Comparison of ENCODE assay signal across 20 cellular contexts in genomic region chr12:76789335-76790050, GRCh38. TPM values are rescaled to one million over a fixed set of nuclear protein-coding genes. Genes with fewer than 3 reads are reported as not detected.
DNase-seq lines count a peak whose midpoint lies in the region; ATAC-seq and TF ChIP-seq lines count a peak whose summit lies in the region.
"Had no signal": no experiment of that assay in that cellular context is flagged by ENCODE, and none has a peak within 500 bp of the region (broad histone marks: within the 10 kb centered on the region; RNA-seq: fewer than 3 reads in every experiment).

No MANE protein-coding gene starts in this region.

- H3K27me3 Mint-ChIP-seq in CD4-positive, alpha-beta T cell: no peaks in the 10 kb centered on the region
- H3K27me3 Mint-ChIP-seq in GM23338 (ENCODE audit: insufficient read depth, low read depth, poor library complexity): no peaks in the 10 kb centered on the region
- no peaks in the 10 kb centered on the region for H3K27me3 Mint-ChIP-seq in activated T-helper 17 cell treated with anti-CD3 and anti-CD28 coated beads, Interleukin-2, amount 50 U/mL, for 72 hours
- H3K27me3 Mint-ChIP-seq in naive thymus-derived CD4-positive, alpha-beta T cell: no peaks in the 10 kb centered on the region

- no peak for ATAC-seq in CD4-positive, alpha-beta T cell (ENCODE audit: poor library complexity)
- ATAC-seq in GM23338: no peak
- peak; percentile 18 for ATAC-seq in activated T-helper 17 cell treated with anti-CD3 and anti-CD28 coated beads, Interleukin-2, amount 50 U/mL, for 72 hours (replicated peaks)
- ATAC-seq in naive thymus-derived CD4-positive, alpha-beta T cell: no peak

- H4K20me1 ChIP-seq in GM23338 (replicated peaks; ENCODE audit: insufficient read depth): no peaks in the 10 kb centered on the region; the same call in 1 of the 2 replicates

- CTCF ChIA-PET in CD4-positive, alpha-beta T cell (lab: Charles Lee): interaction anchor here (1.4 to 2.3 kb wide), 3 partner anchors 27 to 170 kb away, joined by 3 to 24 read pairs (median 6); no protein-coding TSS in a partner anchor
- CTCF ChIA-PET in naive thymus-derived CD4-positive, alpha-beta T cell (lab: Charles Lee): interaction anchor here (0.7 to 5.9 kb wide), 7 partner anchors 13 to 221 kb away, joined by 3 to 88 read pairs (median 3); no protein-coding TSS in a partner anchor

- H3K9me2 ChIP-seq in GM23338 (ENCODE audit: insufficient read depth): no peaks in the 10 kb centered on the region

- no peaks in the 10 kb centered on the region for H3F3A ChIP-seq in GM23338 (replicated peaks; ENCODE audit: low read depth)

- H3K36me3 Mint-ChIP-seq in CD4-positive, alpha-beta T cell (ENCODE audit: low read depth): peaks cover 7% of the 10 kb centered on the region
- H3K36me3 Mint-ChIP-seq in GM23338 (ENCODE audit: low read depth): peaks cover 9% of the 10 kb centered on the region; the same call in 2 of the 3 replicates
- no peaks in the 10 kb centered on the region for H3K36me3 Mint-ChIP-seq in activated T-helper 17 cell treated with anti-CD3 and anti-CD28 coated beads, Interleukin-2, amount 50 U/mL, for 72 hours (ENCODE audit: low read depth)
- H3K36me3 Mint-ChIP-seq in naive thymus-derived CD4-positive, alpha-beta T cell: peaks cover 1 to 21% (median 15%) of the 10 kb centered on the region in 5 donors

- no peak overlapping the region for H3K4me3 Mint-ChIP-seq in CD4-positive, alpha-beta T cell
- no peak overlapping the region for H3K4me3 Mint-ChIP-seq in GM23338
- no peak overlapping the region for H3K4me3 Mint-ChIP-seq in activated T-helper 17 cell treated with anti-CD3 and anti-CD28 coated beads, Interleukin-2, amount 50 U/mL, for 72 hours
- H3K4me3 Mint-ChIP-seq in naive thymus-derived CD4-positive, alpha-beta T cell: no peak overlapping the region
- H3K4me3 Mint-ChIP-seq: CD14-positive monocyte had no signal

- H2AFZ ChIP-seq in GM23338: no peak overlapping the region

- no peak for DNase-seq in CD4-positive, alpha-beta T cell
- DNase-seq in GM23338 (ENCODE audit: low spot score) (no peak), NK-92 (lab: John Stamatoyannopoulos, UW; ENCODE audit: unreplicated experiment) (no peak), Peyer's patch (no peak), NCI-H146 (lab: John Stamatoyannopoulos, UW) (no peak), DMS153 (lab: John Stamatoyannopoulos, UW) (no peak)
- DNase-seq in naive thymus-derived CD4-positive, alpha-beta T cell: no peak
- DNase-seq: ACHN; AML-193; Caco-2; GOT3; Karpas-422; NCI-H1048; NCI-H1436 treated with DMSO at 0.1 percent for 48 hours; NCI-H2081; NK-92 treated with Interleukin-12 subunit alpha and Interleukin-12 subunit beta, amount 100 ng/mL, for 24 hours; Right ventricle myocardium superior had no signal

- no peak overlapping the region for H3K27ac ChIP-seq in CD4-positive, alpha-beta T cell (ENCODE audit: low read depth, low read length)
- 0 out of 2 replicates have a peak overlapping the region, but pooled peaks have one; percentile 2 for H3K27ac ChIP-seq in GM23338 (ENCODE audit: low read depth)
- H3K27ac ChIP-seq in naive thymus-derived CD4-positive, alpha-beta T cell (ENCODE audit: low read depth, low read length): no peak overlapping the region
- no peak overlapping the region for H3K27ac ChIP-seq in Peyer's patch

- peaks cover 52% of the 10 kb centered on the region for H3K4me1 Mint-ChIP-seq in CD4-positive, alpha-beta T cell (ENCODE audit: low read depth)
- H3K4me1 Mint-ChIP-seq in GM23338: peaks cover 12% of the 10 kb centered on the region; the same call in 2 of the 3 replicates
- H3K4me1 Mint-ChIP-seq in activated T-helper 17 cell treated with anti-CD3 and anti-CD28 coated beads, Interleukin-2, amount 50 U/mL, for 72 hours: peaks cover 11% of the 10 kb centered on the region
- peaks cover 2 to 48% (median 38%) of the 10 kb centered on the region in 7 donors for H3K4me1 Mint-ChIP-seq in naive thymus-derived CD4-positive, alpha-beta T cell

- POLR2A ChIA-PET in CD4-positive, alpha-beta T cell (lab: Charles Lee): interaction anchor here (1.0 to 2.0 kb wide), 2 partner anchors 26 kb away, joined by 3 to 13 read pairs; partner anchors contain the start of gene ZDHHC17
- POLR2A ChIA-PET in naive thymus-derived CD4-positive, alpha-beta T cell (lab: Charles Lee): interaction anchor here (0.8 to 2.1 kb wide), 2 partner anchors 25 to 167 kb away, joined by 3 to 7 read pairs; no protein-coding TSS in a partner anchor

- intact Hi-C loops in CD4-positive, alpha-beta T cell (cut with DNase I, micrococcal nuclease): loop anchor here (2.0 to 5.0 kb wide), 3 partner anchors 101 to 1262 kb away; no protein-coding TSS in a partner anchor
- intact Hi-C loops in naive thymus-derived CD4-positive, alpha-beta T cell (cut with micrococcal nuclease): loop anchor here in 1 of 2 donors (2.0 kb wide), 1 partner anchor 221 kb away; no protein-coding TSS in a partner anchor

- TF ChIP-seq CTCF in CD4-positive, alpha-beta T cell (IDR thresholded peaks at IDR 0.05): no peak
- TF ChIP-seq CTCF in GM23338 (conservative IDR thresholded peaks at IDR 0.05; ENCODE audit: low read depth in 2 of 2) (no peak), Peyer's patch (IDR thresholded peaks at IDR 0.05) (no peak)

- peaks cover 86% of the 10 kb centered on the region for H3K79me2 ChIP-seq in GM23338 (replicated peaks; ENCODE audit: insufficient read depth)

- H3K4me3 ChIP-seq in GM23338 (no peak overlapping the region), Peyer's patch (no peak overlapping the region)
- H3K4me3 ChIP-seq in naive thymus-derived CD4-positive, alpha-beta T cell (ENCODE audit: low read length): no peak overlapping the region
- H3K4me3 ChIP-seq: GM12878 had no signal

- no peaks in the 10 kb centered on the region for H3K9me3 ChIP-seq in CD4-positive, alpha-beta T cell (ENCODE audit: control insufficient read depth, low read length)
- H3K9me3 ChIP-seq in naive thymus-derived CD4-positive, alpha-beta T cell (ENCODE audit: control insufficient read depth in 2 of 3, low read length in 3 of 3): no peaks in the 10 kb centered on the region
- no peaks in the 10 kb centered on the region for H3K9me3 ChIP-seq in Peyer's patch
- H3K9me3 ChIP-seq: Caco-2 had no signal

- no peaks in the 10 kb centered on the region for H3K9me3 Mint-ChIP-seq in CD4-positive, alpha-beta T cell
- no peaks in the 10 kb centered on the region for H3K9me3 Mint-ChIP-seq in GM23338
- H3K9me3 Mint-ChIP-seq in activated T-helper 17 cell treated with anti-CD3 and anti-CD28 coated beads, Interleukin-2, amount 50 U/mL, for 72 hours: no peaks in the 10 kb centered on the region
- peaks cover 0 to 10% (median 0%) of the 10 kb centered on the region in 11 donors for H3K9me3 Mint-ChIP-seq in naive thymus-derived CD4-positive, alpha-beta T cell

- no peak overlapping the region for H3K4me2 ChIP-seq in GM23338

- H3K27me3 ChIP-seq in CD4-positive, alpha-beta T cell (ENCODE audit: control insufficient read depth, insufficient read depth, low read length): no peaks in the 10 kb centered on the region
- H3K27me3 ChIP-seq in GM23338 (ENCODE audit: insufficient read depth): no peaks in the 10 kb centered on the region
- no peaks in the 10 kb centered on the region for H3K27me3 ChIP-seq in naive thymus-derived CD4-positive, alpha-beta T cell (ENCODE audit: control insufficient read depth in 2 of 2, insufficient read depth in 2 of 2, low read length in 2 of 2)
- H3K27me3 ChIP-seq in Peyer's patch: no peaks in the 10 kb centered on the region

- TF ChIP-seq POLR2A in Peyer's patch (IDR thresholded peaks at IDR 0.05): no peak

- peak overlapping the region; percentile 64 for H3K27ac Mint-ChIP-seq in CD4-positive, alpha-beta T cell
- no peak overlapping the region for H3K27ac Mint-ChIP-seq in GM23338
- H3K27ac Mint-ChIP-seq in activated T-helper 17 cell treated with anti-CD3 and anti-CD28 coated beads, Interleukin-2, amount 50 U/mL, for 72 hours: no peak overlapping the region
- H3K27ac Mint-ChIP-seq in naive thymus-derived CD4-positive, alpha-beta T cell: peak overlapping the region in 7 of 9 donors; percentile 23 to 80 (median 32)

- H3K36me3 ChIP-seq in GM23338 (ENCODE audit: insufficient read depth): no peaks in the 10 kb centered on the region
- H3K36me3 ChIP-seq in naive thymus-derived CD4-positive, alpha-beta T cell (ENCODE audit: control insufficient read depth in 2 of 3, insufficient read depth in 3 of 3, low read length in 3 of 3): no peaks in the 10 kb centered on the region
- no peaks in the 10 kb centered on the region for H3K36me3 ChIP-seq in Peyer's patch

- H3K4me1 ChIP-seq in GM23338 (ENCODE audit: insufficient read depth): no peaks in the 10 kb centered on the region
- no peaks in the 10 kb centered on the region for H3K4me1 ChIP-seq in naive thymus-derived CD4-positive, alpha-beta T cell (ENCODE audit: control insufficient read depth in 2 of 2, insufficient read depth in 2 of 2, low read length in 2 of 2)
- H3K4me1 ChIP-seq in Peyer's patch: no peaks in the 10 kb centered on the region

TF ChIP-seq in GM23338, 12 proteins besides CTCF, POLR2A, EP300 and RAD21 (continues in another document):
- no peak for TF ChIP-seq ZNF331 (CRISPR knock-in tag; IDR thresholded peaks at IDR 0.05; ENCODE audit: low read depth)

RNA-seq across cellular contexts. Expression of gene ZDHHC17, which starts 25.6 kb away (rescaled TPM):
- total RNA-seq in CD4-positive, alpha-beta T cell: 10 to 100 TPM; 36.4 to 42.6 TPM
- 42.4 and 43.5 TPM in 2 replicates for total RNA-seq in GM23338 (2014; rRNA removed; shearing (Covaris generic))
- 12.6 and 15.7 TPM in 2 replicates for polyA plus RNA-seq in GM23338 (2016; fragmentation: Nextera tagmentation; extraction: Ambion mirVana)
- 10 to 100 TPM; 26.4 to 48.2 TPM for total RNA-seq in activated T-helper 17 cell treated with anti-CD3 and anti-CD28 coated beads, Interleukin-2, amount 50 U/mL, for 72 hours
- total RNA-seq in naive thymus-derived CD4-positive, alpha-beta T cell: 10 to 100 TPM; 27.3 to 60.9 (median 56.3) TPM
- polyA plus RNA-seq in naive thymus-derived CD4-positive, alpha-beta T cell: 10 to 100 TPM; 12.4 to 13.0 TPM
- total RNA-seq in Peyer's patch: 10 to 100 TPM; 14.7 to 88.3 (median 32.5) TPM

Comparison
In these comparisons a context has a peak if more than half of its experiments do, and no peak if none do; other contexts are left out.
1. H3K27ac Mint-ChIP-seq: peak in CD4-positive, alpha-beta T cell (single experiment) and naive thymus-derived CD4-positive, alpha-beta T cell (7 of 9); none in GM23338 (single experiment) and activated T-helper 17 cell treated with anti-CD3 and anti-CD28 coated beads, Interleukin-2, amount 50 U/mL, for 72 hours (single experiment).